28 cellular contexts compared by ENCODE assay signal in genomic region chr7:107701191-107701590, GRCh38. TPM values are rescaled to one million over a fixed set of nuclear protein-coding genes. Genes with fewer than 3 reads are reported as not detected.
"Had no signal": no experiment of that assay in that cellular context is flagged by ENCODE, and none has a peak within 500 bp of the region (broad histone marks: within the 10 kb centered on the region; RNA-seq: fewer than 3 reads in every experiment).

No MANE protein-coding gene starts in this region.

- H3K27me3 ChIP-seq: neural progenitor cell, neutrophil, right atrium auricular region, right lobe of liver, stomach, testis, tibial artery, uterus had no signal

- H3K4me1 ChIP-seq: neural progenitor cell, parathyroid adenoma, right lobe of liver, stomach, uterus had no signal

- H3K27ac ChIP-seq: left ventricle myocardium inferior, neural progenitor cell, neutrophil, parathyroid adenoma, right atrium auricular region, right lobe of liver, skin epidermis, stomach, testis, uterus had no signal

- H3K36me3 Mint-ChIP-seq: mesothelial cell of epicardium; naive B cell; natural killer cell; neural progenitor cell; stimulated activated naive B cell treated with anti-CD40 and anti-IgM and Interleukin-4, amounts not matched to agents 10 μg/mL and 1 μg/mL and 100 μg/mL, for 72 hours; type B pancreatic cell had no signal

- H3K4me3 ChIP-seq: left ventricle myocardium inferior, lung, neural progenitor cell, right atrium auricular region, right lobe of liver, skin epidermis, stomach, testis, tibial artery, uterus had no signal

- H3K4me1 Mint-ChIP-seq: natural killer cell, nephron progenitor cell had no signal

- ATAC-seq: natural killer cell; right lobe of liver; stimulated activated naive B cell treated with anti-CD40 and anti-IgM and Interleukin-4, amounts not matched to agents 10 μg/mL and 1 μg/mL and 100 μg/mL, for 72 hours; stimulated activated naive CD8-positive, alpha-beta T cell treated with anti-CD3 and anti-CD28 coated beads, Interleukin-15, Interleukin-2, amounts not matched to agents 100 U/mL and 50 U/mL, for 24 hours had no signal

- H3K9me3 ChIP-seq: left ventricle myocardium inferior, neutrophil, right atrium auricular region, right lobe of liver, stomach, testis, tibial artery, uterus had no signal

- H3K27ac Mint-ChIP-seq: mesothelial cell of epicardium; naive B cell; natural killer cell; nephron progenitor cell; neural progenitor cell; progenitor cell of endocrine pancreas; stimulated activated naive B cell treated with anti-CD40 and anti-IgM and Interleukin-4, amounts not matched to agents 10 μg/mL and 1 μg/mL and 100 μg/mL, for 72 hours; type B pancreatic cell had no signal

- H3K36me3 ChIP-seq: left ventricle myocardium inferior, neural progenitor cell, neutrophil, right atrium auricular region, right lobe of liver, stomach, tibial artery, uterus had no signal

- H3K4me3 Mint-ChIP-seq: mesothelial cell of epicardium; naive B cell; natural killer cell; nephron progenitor cell; neural progenitor cell; stimulated activated naive B cell treated with anti-CD40 and anti-IgM and Interleukin-4, amounts not matched to agents 10 μg/mL and 1 μg/mL and 100 μg/mL, for 72 hours; type B pancreatic cell had no signal

- DNase-seq: islet precursor cell; left ventricle myocardium inferior; mesendoderm; naive B cell; natural killer cell; nephron progenitor cell; occipital lobe; right lobe of liver; stimulated activated CD4-positive, alpha-beta T cell treated with anti-CD3 and anti-CD28 coated beads, Interleukin-12 subunit alpha, Interleukin-12 subunit beta, amount 100 ng/mL, for 4 hours; stimulated activated CD4-positive, alpha-beta T cell treated with anti-CD3 and anti-CD28 coated beads, Interleukin-15, amount 100 ng/mL, for 24 hours; stimulated activated CD4-positive, alpha-beta T cell treated with anti-CD3 and anti-CD28 coated beads, Interleukin-2, amount 100 ng/mL, for 24 hours; stimulated activated CD4-positive, alpha-beta T cell treated with anti-CD3 and anti-CD28 coated beads, Interleukin-4, amount 100 ng/mL, for 1 hour; stimulated activated naive B cell treated with anti-CD40 and anti-IgM and Interleukin-4, amounts not matched to agents 10 μg/mL and 1 μg/mL and 100 μg/mL, for 72 hours; stimulated activated naive CD8-positive, alpha-beta T cell treated with anti-CD3 and anti-CD28 coated beads, Interleukin-15, Interleukin-2, amounts not matched to agents 100 U/mL and 50 U/mL, for 24 hours; stomach; testis; tibial artery; uterus had no signal

RNA-seq across cellular contexts. Expression of gene SLC26A4, which starts 40.6 kb away (rescaled TPM):
- total RNA-seq: mesothelial cell of epicardium, mononuclear cell had no signal
